ENCODE assay signal across 12 cellular contexts in genomic region chr3:159635047-159635641, GRCh38.
DNase-seq lines count a peak whose midpoint lies in the region; ATAC-seq and TF ChIP-seq lines count a peak whose summit lies in the region.
"Had no signal": no experiment of that assay in that cellular context is flagged by ENCODE, and none has a peak within 500 bp of the region (broad histone marks: within the 10 kb centered on the region; RNA-seq: fewer than 3 reads in every experiment).

No MANE protein-coding gene starts in this region.

- H3K9me3 ChIP-seq in breast epithelium, result no peaks in the 10 kb centered on the region

- no peaks in the 10 kb centered on the region for H3K4me1 ChIP-seq in breast epithelium
- H3K4me1 ChIP-seq: parathyroid adenoma had no signal

- H3K36me3 ChIP-seq in breast epithelium, result no peaks in the 10 kb centered on the region

- H3K4me3 ChIP-seq in breast epithelium, result no peak overlapping the region
- H3K4me3 ChIP-seq in fibroblast of the aortic adventitia (ENCODE audit: low read depth, low read length), result no peak overlapping the region

- no peak for TF ChIP-seq POLR2A in breast epithelium (IDR thresholded peaks at IDR 0.05)

- H3K27ac Mint-ChIP-seq in MCF 10A (ENCODE audit: low read depth, unreplicated experiment), result peak overlapping the region; percentile 42
- H3K27ac Mint-ChIP-seq: activated naive CD4-positive, alpha-beta T cell treated with anti-CD3 and anti-CD28 coated beads, Interleukin-2, amount 10 ng/mL, durations not matched to agents 7 days and 5 days had no signal

- H3K4me3 Mint-ChIP-seq in MCF 10A (ENCODE audit: unreplicated experiment), result no peak overlapping the region
- H3K4me3 Mint-ChIP-seq: activated naive CD4-positive, alpha-beta T cell treated with anti-CD3 and anti-CD28 coated beads, Interleukin-2, amount 10 ng/mL, durations not matched to agents 7 days and 5 days had no signal

- TF ChIP-seq CTCF in MCF 10A (IDR thresholded peaks at IDR 0.05; ENCODE audit: unreplicated experiment), result no peak
- no peak for TF ChIP-seq CTCF in breast epithelium (IDR thresholded peaks at IDR 0.05)
- no peak for TF ChIP-seq CTCF in RWPE1 (conservative IDR thresholded peaks at IDR 0.05; ENCODE audit: low read depth)
- no peak for TF ChIP-seq CTCF in fibroblast of the aortic adventitia (IDR thresholded peaks at IDR 0.05; ENCODE audit: insufficient read depth, low read length)

- H3K36me3 Mint-ChIP-seq in MCF 10A (ENCODE audit: insufficient read depth, unreplicated experiment), result peaks cover 6% of the 10 kb centered on the region
- H3K36me3 Mint-ChIP-seq: activated naive CD4-positive, alpha-beta T cell treated with anti-CD3 and anti-CD28 coated beads, Interleukin-2, amount 10 ng/mL, durations not matched to agents 7 days and 5 days had no signal

- H3K27me3 ChIP-seq in breast epithelium, result no peaks in the 10 kb centered on the region

- H3K9me3 Mint-ChIP-seq in MCF 10A (ENCODE audit: unreplicated experiment), result no peaks in the 10 kb centered on the region
- H3K9me3 Mint-ChIP-seq: activated naive CD4-positive, alpha-beta T cell treated with anti-CD3 and anti-CD28 coated beads, Interleukin-2, amount 10 ng/mL, durations not matched to agents 7 days and 5 days had no signal

- BruUV-seq in MCF 10A (replicated peaks; lab: Mats Ljungman, UMichigan), result no TSS peak

- CTCF ChIA-PET in MCF 10A (lab: Yijun Ruan, JAX) (interaction anchor here (0.6 to 1.1 kb wide), 5 partner anchors 18 to 181 kb away, joined by 3 read pairs; no protein-coding TSS in a partner anchor), RWPE1 (lab: Yijun Ruan, JAX) (interaction anchor here (0.6 kb wide), 1 partner anchor 162 kb away, joined by 3 read pairs; no protein-coding TSS in a partner anchor)

- POLR2A ChIA-PET in MCF 10A (lab: Yijun Ruan, JAX) (interaction anchor here (0.5 to 1.3 kb wide), 3 partner anchors 38 to 975 kb away, joined by 3 to 4 read pairs (median 3); no protein-coding TSS in a partner anchor), RWPE1 (lab: Yijun Ruan, JAX; ENCODE audit: low non-redundant PET) (no interaction called here)

- H3K27ac ChIP-seq in breast epithelium (no peak overlapping the region), RWPE1 (no peak overlapping the region)
- H3K27ac ChIP-seq: parathyroid adenoma had no signal

- no peak for ATAC-seq in left colon

- intact Hi-C loops in MCF 10A (cut with micrococcal nuclease), result no loop called here
- intact Hi-C loops in breast epithelium (cut with DNase I; ENCODE audit: low total_unique reads), result no loop called here
- intact Hi-C loops in left colon (cut with DNase I, micrococcal nuclease), result no loop called here

- DNase-seq in MCF 10A (ENCODE audit: unreplicated experiment) (peak; percentile 52), breast epithelium (ENCODE audit: low spot score in 2 of 2) (no peak), RWPE1 (ENCODE audit: low spot score) (peak; percentile 26), fibroblast of the aortic adventitia (ENCODE audit: low read depth) (peak; percentile 43), NCI-H128 (lab: John Stamatoyannopoulos, UW; ENCODE audit: unreplicated experiment) (no peak), HuH-7.5 (ENCODE audit: low spot score) (no peak), left colon (no peak)
- no peak for DNase-seq in activated naive CD4-positive, alpha-beta T cell (lab: John Stamatoyannopoulos, UW)
- DNase-seq: activated naive CD4-positive, alpha-beta T cell treated with anti-CD3 and anti-CD28 coated beads, Interleukin-2, amount 10 ng/mL, durations not matched to agents 7 days and 5 days; SHP77 treated with DMSO at 0.1 percent for 48 hours; stimulated activated CD4-positive, alpha-beta T cell treated with anti-CD3 and anti-CD28 coated beads, Interleukin-15, amount 100 ng/mL, for 24 hours had no signal

- H3K27me3 Mint-ChIP-seq in MCF 10A (ENCODE audit: insufficient read depth, unreplicated experiment), result no peaks in the 10 kb centered on the region
- H3K27me3 Mint-ChIP-seq: activated naive CD4-positive, alpha-beta T cell treated with anti-CD3 and anti-CD28 coated beads, Interleukin-2, amount 10 ng/mL, durations not matched to agents 7 days and 5 days had no signal

- H3K4me1 Mint-ChIP-seq in MCF 10A (ENCODE audit: insufficient read depth, unreplicated experiment), result peaks cover 40% of the 10 kb centered on the region
- H3K4me1 Mint-ChIP-seq: activated naive CD4-positive, alpha-beta T cell treated with anti-CD3 and anti-CD28 coated beads, Interleukin-2, amount 10 ng/mL, durations not matched to agents 7 days and 5 days had no signal

Comparison
In these comparisons a context has a peak if more than half of its experiments do, and no peak if none do; other contexts are left out.
1. DNase-seq: peak in MCF 10A (single experiment), RWPE1 (single experiment) and fibroblast of the aortic adventitia (single experiment); none in breast epithelium (0 of 2), NCI-H128 (single experiment), activated naive CD4-positive, alpha-beta T cell (0 of 4), HuH-7.5 (single experiment) and left colon (0 of 2).